Comparison of ENCODE assay signal across 9 cellular contexts in genomic region chr2:105802587-105802986, GRCh38.
DNase-seq lines count a peak whose midpoint lies in the region; ATAC-seq and TF ChIP-seq lines count a peak whose summit lies in the region.
"Had no signal": no experiment of that assay in that cellular context is flagged by ENCODE, and none has a peak within 500 bp of the region (broad histone marks: within the 10 kb centered on the region; RNA-seq: fewer than 3 reads in every experiment).

No MANE protein-coding gene starts in this region.

- DNase-seq in ELR (ENCODE audit: low read depth) (peak; percentile 18), NB4 (ENCODE audit: low read depth) (peak; percentile 70), AG08395 (ENCODE audit: low spot score) (no peak), NCI-H1436 treated with DMSO at 0.1 percent for 48 hours (lab: John Stamatoyannopoulos, UW) (no peak), HuH-7.5 (ENCODE audit: low spot score) (no peak)
- peak; percentile 72 for DNase-seq in activated naive CD4-positive, alpha-beta T cell treated with anti-CD3 and anti-CD28 coated beads, Interleukin-2, amount 50 U/mL, for 16 hours
- peak; percentile 49 to 63 for DNase-seq in stimulated activated CD8-positive, alpha-beta memory T cell treated with anti-CD3 and anti-CD28 coated beads, Interleukin-15, amount 100 ng/mL, for 48 hours (ENCODE audit: low read depth in 2 of 2)
- DNase-seq: psoas muscle had no signal

- TF ChIP-seq POLR2A in NB4 (IDR thresholded peaks at IDR 0.05; ENCODE audit: extremely low read depth, insufficient read length) = no peak

- no peak overlapping the region for H3K4me3 ChIP-seq in NB4 (ENCODE audit: low read depth, low read length)
- H3K4me3 ChIP-seq: psoas muscle had no signal

- ATAC-seq in GM21529 (IDR thresholded peaks at IDR 0.05; ENCODE audit: unreplicated experiment) = peak; percentile 49

- TF ChIP-seq CTCF in NB4 (IDR thresholded peaks at IDR 0.05; ENCODE audit: low read depth, low read length) = no peak

Comparison
In these comparisons a context has a peak if more than half of its experiments do, and no peak if none do; other contexts are left out.
1. DNase-seq: peak in ELR (single experiment), NB4 (single experiment), activated naive CD4-positive, alpha-beta T cell treated with anti-CD3 and anti-CD28 coated beads, Interleukin-2, amount 50 U/mL, for 16 hours (single experiment) and stimulated activated CD8-positive, alpha-beta memory T cell treated with anti-CD3 and anti-CD28 coated beads, Interleukin-15, amount 100 ng/mL, for 48 hours (2 of 2); none in AG08395 (single experiment), NCI-H1436 treated with DMSO at 0.1 percent for 48 hours (single experiment) and HuH-7.5 (single experiment).